ENCODE assay signal across 1 cellular context in the genomic region with DNA sequence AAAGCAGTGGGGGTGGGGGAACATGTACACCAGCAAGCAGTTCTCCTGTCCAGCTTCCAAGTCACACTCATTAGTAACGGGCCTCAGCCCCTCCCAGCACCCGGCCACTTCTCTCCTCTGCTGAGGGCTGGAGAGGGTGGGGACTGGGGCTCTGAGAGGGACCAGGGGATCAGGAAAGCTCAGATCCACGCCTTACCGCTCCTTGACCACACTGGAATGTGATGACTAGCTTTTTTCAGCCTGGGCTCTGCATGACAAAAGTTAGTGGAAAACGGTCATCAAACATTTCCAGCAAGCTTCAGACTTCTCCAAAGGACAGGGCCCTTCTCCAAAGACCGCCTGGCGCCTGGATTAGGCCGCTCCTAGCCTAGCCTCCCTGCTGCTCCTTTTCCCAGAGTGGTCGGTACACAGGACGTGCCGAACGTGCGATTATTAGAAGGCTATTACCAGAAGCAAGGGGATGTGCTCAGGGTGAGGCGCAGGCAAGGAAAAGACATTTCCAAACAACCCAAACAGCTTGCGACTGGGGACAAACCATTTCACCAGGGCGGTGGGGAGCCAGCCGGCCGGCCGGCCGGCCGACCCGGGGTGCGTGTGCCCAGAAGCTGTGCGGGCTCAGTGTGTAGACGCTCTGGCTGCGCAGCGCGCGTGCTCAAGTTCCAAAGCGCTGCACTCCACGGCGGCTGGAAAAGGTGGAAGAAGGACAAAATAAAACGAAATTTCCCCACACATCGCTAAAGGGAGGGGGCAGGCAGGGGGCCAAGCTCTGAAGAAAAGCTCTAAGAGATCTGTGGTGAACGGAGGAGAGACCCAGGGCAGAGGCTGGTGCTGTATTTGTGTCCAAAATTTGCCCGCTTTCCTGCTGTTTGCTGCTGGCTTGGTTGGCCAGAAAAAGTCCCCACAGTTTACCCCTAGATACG.
TF ChIP-seq lines count a peak whose summit lies in the region.

No MANE protein-coding gene starts in this region.

TF ChIP-seq in HepG2, 621 proteins besides CTCF, POLR2A, EP300 and RAD21 (continued from another document):
- TF ChIP-seq HNRNPLL (IDR thresholded peaks at IDR 0.05; ENCODE audit: low read depth, low read length, poor library complexity, severe bottlenecking) = peak; percentile 82
- TF ChIP-seq POLR2G (IDR thresholded peaks at IDR 0.05; ENCODE audit: low read depth, low read length) = no peak
- no peak for TF ChIP-seq PAF1 (CRISPR knock-in tag; IDR thresholded peaks at IDR 0.05)
- TF ChIP-seq FOXO1 (CRISPR knock-in tag; IDR thresholded peaks at IDR 0.05) = no peak
- no peak for TF ChIP-seq ZBTB3 (CRISPR knock-in tag; IDR thresholded peaks at IDR 0.05; ENCODE audit: borderline replicate concordance, low read depth)
- TF ChIP-seq, protein P1, sequence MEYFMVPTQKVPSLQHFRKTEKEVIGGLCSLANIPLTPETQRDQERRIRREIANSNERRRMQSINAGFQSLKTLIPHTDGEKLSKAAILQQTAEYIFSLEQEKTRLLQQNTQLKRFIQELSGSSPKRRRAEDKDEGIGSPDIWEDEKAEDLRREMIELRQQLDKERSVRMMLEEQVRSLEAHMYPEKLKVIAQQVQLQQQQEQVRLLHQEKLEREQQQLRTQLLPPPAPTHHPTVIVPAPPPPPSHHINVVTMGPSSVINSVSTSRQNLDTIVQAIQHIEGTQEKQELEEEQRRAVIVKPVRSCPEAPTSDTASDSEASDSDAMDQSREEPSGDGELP (IDR thresholded peaks at IDR 0.05; ENCODE audit: borderline replicate concordance, low read depth) = no peak
- no peak for TF ChIP-seq CENPBD1 (CRISPR knock-in tag; IDR thresholded peaks at IDR 0.05; ENCODE audit: borderline replicate concordance, low read depth)
- TF ChIP-seq HES4 (CRISPR knock-in tag; IDR thresholded peaks at IDR 0.05; ENCODE audit: borderline replicate concordance) = no peak
- no peak for TF ChIP-seq ZIK1 (CRISPR knock-in tag; IDR thresholded peaks at IDR 0.05; ENCODE audit: borderline replicate concordance, low read depth)
- no peak for TF ChIP-seq ZBTB8A (CRISPR knock-in tag; IDR thresholded peaks at IDR 0.05; ENCODE audit: borderline replicate concordance, low read depth)
- 0 out of 2 replicates have a peak, but pooled peaks have one; percentile 42 for TF ChIP-seq MAFF (IDR thresholded peaks at IDR 0.05; ENCODE audit: low read depth, low read length)
- no peak for TF ChIP-seq HDAC6 (IDR thresholded peaks at IDR 0.05; ENCODE audit: low read depth, low read length)
- TF ChIP-seq, protein P2, sequence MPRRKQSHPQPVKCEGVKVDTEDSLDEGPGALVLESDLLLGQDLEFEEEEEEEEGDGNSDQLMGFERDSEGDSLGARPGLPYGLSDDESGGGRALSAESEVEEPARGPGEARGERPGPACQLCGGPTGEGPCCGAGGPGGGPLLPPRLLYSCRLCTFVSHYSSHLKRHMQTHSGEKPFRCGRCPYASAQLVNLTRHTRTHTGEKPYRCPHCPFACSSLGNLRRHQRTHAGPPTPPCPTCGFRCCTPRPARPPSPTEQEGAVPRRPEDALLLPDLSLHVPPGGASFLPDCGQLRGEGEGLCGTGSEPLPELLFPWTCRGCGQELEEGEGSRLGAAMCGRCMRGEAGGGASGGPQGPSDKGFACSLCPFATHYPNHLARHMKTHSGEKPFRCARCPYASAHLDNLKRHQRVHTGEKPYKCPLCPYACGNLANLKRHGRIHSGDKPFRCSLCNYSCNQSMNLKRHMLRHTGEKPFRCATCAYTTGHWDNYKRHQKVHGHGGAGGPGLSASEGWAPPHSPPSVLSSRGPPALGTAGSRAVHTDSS (CRISPR knock-in tag; conservative IDR thresholded peaks at IDR 0.05) = no peak
- no peak for TF ChIP-seq NKX3-1 (CRISPR knock-in tag; IDR thresholded peaks at IDR 0.05)
- no peak for TF ChIP-seq MXD3 (CRISPR knock-in tag; IDR thresholded peaks at IDR 0.05)
- TF ChIP-seq RELA (CRISPR knock-in tag; IDR thresholded peaks at IDR 0.05) = no peak
- no peak for TF ChIP-seq TOPORS (CRISPR knock-in tag; IDR thresholded peaks at IDR 0.05)
- TF ChIP-seq ZNF318 (CRISPR knock-in tag; IDR thresholded peaks at IDR 0.05) = no peak
- 0 out of 2 replicates have a peak, but pooled peaks have one; percentile 61 for TF ChIP-seq ZSCAN29 (CRISPR knock-in tag; conservative IDR thresholded peaks at IDR 0.05)
- TF ChIP-seq NR2F1 (CRISPR knock-in tag; IDR thresholded peaks at IDR 0.05) = no peak
- no peak for TF ChIP-seq MYPOP (CRISPR knock-in tag; IDR thresholded peaks at IDR 0.05)
- no peak for TF ChIP-seq TAF15 (IDR thresholded peaks at IDR 0.05; ENCODE audit: low read depth, low read length, poor library complexity, severe bottlenecking)
- TF ChIP-seq ZNF792 (CRISPR knock-in tag; IDR thresholded peaks at IDR 0.05) = no peak
- TF ChIP-seq TARDBP (CRISPR knock-in tag; IDR thresholded peaks at IDR 0.05) = no peak
- TF ChIP-seq ZFP41 (CRISPR knock-in tag; IDR thresholded peaks at IDR 0.05; ENCODE audit: borderline replicate concordance) = no peak
- TF ChIP-seq U2AF2 (IDR thresholded peaks at IDR 0.05; ENCODE audit: low read depth, low read length) = no peak
